Comparison of ENCODE assay signal across 8 cellular contexts in genomic region chr14:60183724-60184596, GRCh38. TPM values are rescaled to one million over a fixed set of nuclear protein-coding genes. Genes with fewer than 3 reads are reported as not detected.
A peak's percentile ranks its signal among the peaks of the same experiment; 100 is the strongest.
DNase-seq lines count a peak whose midpoint lies in the region; ATAC-seq and TF ChIP-seq lines count a peak whose summit lies in the region.

No MANE protein-coding gene starts in this region.

- peak overlapping the region; percentile 58 for H3K27ac ChIP-seq in CD4-positive, alpha-beta memory T cell (ENCODE audit: low read depth, low read length)
- H3K27ac ChIP-seq in left ventricle myocardium inferior (replicated peaks) = peak overlapping the region; percentile 59
- peak overlapping the region; percentile 19 for H3K27ac ChIP-seq in rectal smooth muscle tissue (ENCODE audit: low read depth, low read length)

- ATAC-seq in GM18907 (IDR thresholded peaks at IDR 0.05; ENCODE audit: unreplicated experiment) (peak; percentile 62), HG03432 (IDR thresholded peaks at IDR 0.05; ENCODE audit: unreplicated experiment) (peak; percentile 55)

- H3K9me3 ChIP-seq in CD4-positive, alpha-beta memory T cell (ENCODE audit: control insufficient read depth in 1 of 2, low read length in 2 of 2) = no peaks in the 10 kb centered on the region
- H3K9me3 ChIP-seq in left ventricle myocardium inferior (replicated peaks) = peaks cover 12% of the 10 kb centered on the region

- peak overlapping the region; percentile 72 to 86 (median 84) for H3K4me3 Mint-ChIP-seq in CD4-positive, alpha-beta memory T cell
- peak overlapping the region; percentile 76 for H3K4me3 Mint-ChIP-seq in activated naive CD8-positive, alpha-beta T cell treated with anti-CD3 and anti-CD28 coated beads for 36 hours

- CTCF ChIA-PET in CD4-positive, alpha-beta memory T cell (lab: Charles Lee; ENCODE audit: partially characterized antibody) = interaction anchor here (0.6 to 12.7 kb wide), 32 partner anchors 9 to 739 kb away, joined by 3 to 320 read pairs (median 5); partner anchors contain the start of genes DHRS7, L3HYPDH, PCNX4 and PPM1A

- DNase-seq in CD4-positive, alpha-beta memory T cell = peak; percentile 59 to 78 (median 74)
- peak; percentile 31 for DNase-seq in NCI-H524 treated with DMSO at 0.1 percent for 48 hours (lab: John Stamatoyannopoulos, UW)
- no peak for DNase-seq in activated naive CD8-positive, alpha-beta T cell treated with anti-CD3 and anti-CD28 coated beads for 36 hours
- no peak for DNase-seq in left ventricle myocardium inferior
- DNase-seq in HuH-7 (ENCODE audit: low spot score) = no peak

- H3K9me3 Mint-ChIP-seq in CD4-positive, alpha-beta memory T cell = peaks cover 0 to 15% (median 4%) of the 10 kb centered on the region in 8 donors
- peaks cover 4% of the 10 kb centered on the region for H3K9me3 Mint-ChIP-seq in activated naive CD8-positive, alpha-beta T cell treated with anti-CD3 and anti-CD28 coated beads for 36 hours

- no peak overlapping the region for H3K9ac ChIP-seq in rectal smooth muscle tissue (ENCODE audit: low read length)

- TF ChIP-seq CTCF in left ventricle myocardium inferior (IDR thresholded peaks at IDR 0.05; ENCODE audit: borderline replicate concordance) = peak; percentile 80

- POLR2A ChIA-PET in CD4-positive, alpha-beta memory T cell (lab: Charles Lee; ENCODE audit: partially characterized antibody) = interaction anchor here (0.9 to 4.9 kb wide), 4 partner anchors 19 to 219 kb away, joined by 3 to 40 read pairs (median 20); partner anchors contain the start of genes DHRS7 and PPM1A

- peak overlapping the region; percentile 21 to 42 for H3K4me3 ChIP-seq in CD4-positive, alpha-beta memory T cell (ENCODE audit: low read length in 2 of 2)
- H3K4me3 ChIP-seq in left ventricle myocardium inferior (peak overlapping the region; percentile 65), rectal smooth muscle tissue (ENCODE audit: low read length) (peak overlapping the region; percentile 57)

- H3K36me3 ChIP-seq in CD4-positive, alpha-beta memory T cell (ENCODE audit: insufficient read depth, low read length) = no peaks in the 10 kb centered on the region
- H3K36me3 ChIP-seq in left ventricle myocardium inferior (no peaks in the 10 kb centered on the region), rectal smooth muscle tissue (ENCODE audit: control insufficient read depth, insufficient read depth, low read length) (no peaks in the 10 kb centered on the region)

- intact Hi-C loops in CD4-positive, alpha-beta memory T cell (cut with micrococcal nuclease) = loop anchor here (1.0 to 10.0 kb wide), 11 partner anchors 19 to 1057 kb away; partner anchors contain the start of genes CCDC175, DHRS7, JKAMP and L3HYPDH
- intact Hi-C loops in left ventricle myocardium inferior (cut with micrococcal nuclease) = loop anchor here (2.0 kb wide), 2 partner anchors 119 to 219 kb away; no protein-coding TSS in a partner anchor

- peak overlapping the region; percentile 84 to 96 (median 88) for H3K27ac Mint-ChIP-seq in CD4-positive, alpha-beta memory T cell
- H3K27ac Mint-ChIP-seq in activated naive CD8-positive, alpha-beta T cell treated with anti-CD3 and anti-CD28 coated beads for 36 hours = peak overlapping the region; percentile 88

- H3K4me1 Mint-ChIP-seq in CD4-positive, alpha-beta memory T cell = peaks cover 7 to 13% (median 8%) of the 10 kb centered on the region in 4 donors
- peaks cover 22% of the 10 kb centered on the region for H3K4me1 Mint-ChIP-seq in activated naive CD8-positive, alpha-beta T cell treated with anti-CD3 and anti-CD28 coated beads for 36 hours

- H3K27me3 ChIP-seq in CD4-positive, alpha-beta memory T cell (ENCODE audit: insufficient read depth, low read length) = no peaks in the 10 kb centered on the region
- H3K27me3 ChIP-seq in left ventricle myocardium inferior (ENCODE audit: low read depth) = no peaks in the 10 kb centered on the region
- H3K27me3 ChIP-seq in rectal smooth muscle tissue (ENCODE audit: control insufficient read depth, insufficient read depth, low read length) = no peaks in the 10 kb centered on the region

- H3K36me3 Mint-ChIP-seq in CD4-positive, alpha-beta memory T cell = peaks cover 0 to 4% of the 10 kb centered on the region in 2 donors
- no peaks in the 10 kb centered on the region for H3K36me3 Mint-ChIP-seq in activated naive CD8-positive, alpha-beta T cell treated with anti-CD3 and anti-CD28 coated beads for 36 hours

- H3K27me3 Mint-ChIP-seq in CD4-positive, alpha-beta memory T cell = no peaks in the 10 kb centered on the region
- H3K27me3 Mint-ChIP-seq in activated naive CD8-positive, alpha-beta T cell treated with anti-CD3 and anti-CD28 coated beads for 36 hours = no peaks in the 10 kb centered on the region

- H3K4me1 ChIP-seq in CD4-positive, alpha-beta memory T cell (ENCODE audit: insufficient read depth, low read length) = peaks cover 8% of the 10 kb centered on the region
- H3K4me1 ChIP-seq in left ventricle myocardium inferior (peaks cover 7% of the 10 kb centered on the region), rectal smooth muscle tissue (ENCODE audit: control insufficient read depth, insufficient read depth, low read length) (peaks cover 14% of the 10 kb centered on the region)

RNA-seq across cellular contexts. Expression of gene DHRS7, which starts 18.8 kb away (rescaled TPM):
- 10 to 100 TPM; 63.5 to 69.6 TPM for total RNA-seq in CD4-positive, alpha-beta memory T cell
- 100 to 1,000 TPM; 213 to 386 TPM for polyA plus RNA-seq in CD4-positive, alpha-beta memory T cell
- total RNA-seq in activated naive CD8-positive, alpha-beta T cell treated with anti-CD3 and anti-CD28 coated beads for 36 hours = 10 to 100 TPM; 61.1 to 63.8 TPM
- total RNA-seq in left ventricle myocardium inferior = 29.5 TPM

Comparison
In these comparisons a context has a peak if more than half of its experiments do, and no peak if none do; other contexts are left out.
1. DNase-seq: peak in CD4-positive, alpha-beta memory T cell (5 of 5) and NCI-H524 treated with DMSO at 0.1 percent for 48 hours (single experiment); none in activated naive CD8-positive, alpha-beta T cell treated with anti-CD3 and anti-CD28 coated beads for 36 hours (single experiment), left ventricle myocardium inferior (single experiment) and HuH-7 (single experiment).
2. Peak in every context shown above with its lines, with median percentiles within 50 percentile points of each other: H3K27ac ChIP-seq and H3K4me3 ChIP-seq.